Comparison of ENCODE assay signal across 1 cellular context in the genomic region with DNA sequence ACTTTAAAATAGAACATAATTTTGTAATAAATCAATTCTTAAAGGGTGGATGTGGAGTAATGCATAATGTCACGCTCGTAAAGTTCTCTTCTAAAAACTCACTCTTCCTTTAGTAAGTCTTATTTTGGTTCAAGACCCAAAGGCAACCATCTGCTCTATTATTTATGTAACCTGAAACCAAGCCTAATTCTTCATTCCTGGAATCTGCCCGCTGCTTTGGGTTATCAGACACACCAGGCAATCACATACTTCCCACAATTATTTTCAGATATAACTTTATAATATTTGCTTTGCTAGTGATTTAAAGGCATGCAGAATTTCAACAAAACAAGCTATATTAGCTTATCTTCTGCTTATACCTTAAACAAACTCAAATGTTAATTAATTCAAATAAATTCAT.
TF ChIP-seq lines count a peak whose summit lies in the region.

No MANE protein-coding gene starts in this region.

TF ChIP-seq in endothelial cell of umbilical vein, 7 proteins besides CTCF, POLR2A, EP300 and RAD21:
- TF ChIP-seq GATA2 (IDR thresholded peaks at IDR 0.05; ENCODE audit: insufficient read depth, insufficient read length, low read depth, low read length) = no peak
- TF ChIP-seq EZH2 (IDR thresholded peaks at IDR 0.05; ENCODE audit: borderline replicate concordance, low read depth, low read length, severe bottlenecking) = no peak
- TF ChIP-seq FOS (IDR thresholded peaks at IDR 0.05; ENCODE audit: borderline replicate concordance, insufficient read depth, low read length) = no peak
- no peak for TF ChIP-seq JUN (IDR thresholded peaks at IDR 0.05; ENCODE audit: borderline replicate concordance, insufficient read depth, insufficient read length, low read depth)
- no peak for TF ChIP-seq POLR2AphosphoS5 (IDR thresholded peaks at IDR 0.05; ENCODE audit: insufficient read depth, low read depth, low read length)
- TF ChIP-seq MYC (IDR thresholded peaks at IDR 0.05; ENCODE audit: low read depth, low read length) = no peak
- TF ChIP-seq, protein P1, sequence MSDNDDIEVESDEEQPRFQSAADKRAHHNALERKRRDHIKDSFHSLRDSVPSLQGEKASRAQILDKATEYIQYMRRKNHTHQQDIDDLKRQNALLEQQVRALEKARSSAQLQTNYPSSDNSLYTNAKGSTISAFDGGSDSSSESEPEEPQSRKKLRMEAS (IDR thresholded peaks at IDR 0.05; ENCODE audit: insufficient read depth, insufficient read length) = no peak
